ENCODE assay signal across 8 cellular contexts in genomic region chr10:87861953-87862643, GRCh38. TPM values are rescaled to one million over a fixed set of nuclear protein-coding genes. Genes with fewer than 3 reads are reported as not detected.
DNase-seq lines count a peak whose midpoint lies in the region; ATAC-seq and TF ChIP-seq lines count a peak whose summit lies in the region.

No MANE protein-coding gene starts in this region.

- H3K4me1 Mint-ChIP-seq in activated CD8-positive, alpha-beta T cell treated with anti-CD3 and anti-CD28 coated beads for 36 hours (ENCODE audit: low read depth) = peaks cover 22% of the 10 kb centered on the region

- TF ChIP-seq CTCF in AG09309 (IDR thresholded peaks at IDR 0.05; ENCODE audit: control insufficient read depth, insufficient read depth, low read depth, low read length, missing control alignments) (no peak), lower leg skin (IDR thresholded peaks at IDR 0.05) (no peak)
- no peak for TF ChIP-seq CTCF in activated CD8-positive, alpha-beta T cell treated with anti-CD3 and anti-CD28 coated beads for 36 hours (IDR thresholded peaks at IDR 0.05)

- no peaks in the 10 kb centered on the region for H3K27me3 Mint-ChIP-seq in activated CD8-positive, alpha-beta T cell treated with anti-CD3 and anti-CD28 coated beads for 36 hours

- peaks cover 21% of the 10 kb centered on the region for H3K36me3 Mint-ChIP-seq in activated CD8-positive, alpha-beta T cell treated with anti-CD3 and anti-CD28 coated beads for 36 hours (ENCODE audit: low read depth)

- intact Hi-C loops in activated CD8-positive, alpha-beta T cell treated with anti-CD3 and anti-CD28 coated beads for 36 hours (cut with micrococcal nuclease) = loop anchor here (1.0 to 5.0 kb wide), 3 partner anchors 45 to 525 kb away; partner anchors contain the start of gene ATAD1
- intact Hi-C loops in lower leg skin (cut with DNase I; ENCODE audit: low total_unique reads) = loop anchor here (10.0 kb wide), 1 partner anchor 523 kb away; no protein-coding TSS in a partner anchor

- TF ChIP-seq POLR2A in GM18526 (IDR thresholded peaks at IDR 0.05; ENCODE audit: extremely low read depth, insufficient read length) = peak; percentile 93
- TF ChIP-seq POLR2A in lower leg skin (IDR thresholded peaks at IDR 0.05) = no peak

- no peaks in the 10 kb centered on the region for H3K9me3 Mint-ChIP-seq in activated CD8-positive, alpha-beta T cell treated with anti-CD3 and anti-CD28 coated beads for 36 hours

- CTCF ChIA-PET in activated CD8-positive, alpha-beta T cell treated with anti-CD3 and anti-CD28 coated beads for 36 hours (lab: Charles Lee) = interaction anchor here (1.0 to 7.5 kb wide), 9 partner anchors 44 to 530 kb away, joined by 3 to 63 read pairs (median 5); partner anchors contain the start of gene ATAD1

- H3K4me3 ChIP-seq in AG09309 (ENCODE audit: control insufficient read depth, low read depth, low read length) (peak overlapping the region; percentile 95), lower leg skin (ENCODE audit: low read depth, poor library complexity, severe bottlenecking) (peak overlapping the region; percentile 97)

- peak overlapping the region; percentile 87 for H3K4me3 Mint-ChIP-seq in activated CD8-positive, alpha-beta T cell treated with anti-CD3 and anti-CD28 coated beads for 36 hours

- 0 to 1% methylated on average over 43 to 50 of the region's 56 CpGs for WGBS in lower leg skin, 2 donors

- H3K27ac Mint-ChIP-seq in activated CD8-positive, alpha-beta T cell treated with anti-CD3 and anti-CD28 coated beads for 36 hours = peak overlapping the region; percentile 95

- DNase-seq in AG09309 (ENCODE audit: low read depth) (peak; percentile 95), NCI-H69 (lab: John Stamatoyannopoulos, UW) (peak; percentile 79), ecto neural progenitor cell (ENCODE audit: low spot score) (peak; percentile 98), lower leg skin (ENCODE audit: low spot score in 2 of 2) (peak; percentile 96 to 99)
- peak; percentile 95 for DNase-seq in activated CD8-positive, alpha-beta T cell treated with anti-CD3 and anti-CD28 coated beads for 36 hours
- peak; percentile 94 for DNase-seq in stimulated activated CD4-positive, alpha-beta T cell treated with anti-CD3 and anti-CD28 coated beads, Interleukin-4, amount 100 ng/mL, for 24 hours

- peak; percentile 50 for ATAC-seq in HG03066 (IDR thresholded peaks at IDR 0.05; ENCODE audit: low read depth, unreplicated experiment)
- peak; percentile 63 for ATAC-seq in activated CD8-positive, alpha-beta T cell treated with anti-CD3 and anti-CD28 coated beads for 36 hours

- POLR2A ChIA-PET in activated CD8-positive, alpha-beta T cell treated with anti-CD3 and anti-CD28 coated beads for 36 hours (lab: Charles Lee) = interaction anchor here (0.6 to 3.9 kb wide), 21 partner anchors 9 to 1130 kb away, joined by 3 to 28 read pairs (median 3); partner anchors contain the start of gene ATAD1

RNA-seq across cellular contexts. Expression of gene KLLN, which starts 1.2 kb away (rescaled TPM):
- total RNA-seq in activated CD8-positive, alpha-beta T cell treated with anti-CD3 and anti-CD28 coated beads for 36 hours = under 1 TPM; 0.43 to 0.61 TPM
- under 1 TPM; 0.04 to 0.95 (median 0.40) TPM for total RNA-seq in lower leg skin

RNA-seq across cellular contexts. Expression of gene PTEN, which starts 1.3 kb away (rescaled TPM):
- 10 to 100 TPM; 48.9 to 51.8 TPM for total RNA-seq in activated CD8-positive, alpha-beta T cell treated with anti-CD3 and anti-CD28 coated beads for 36 hours
- total RNA-seq in lower leg skin = 10 to 100 TPM; 54.8 to 87.4 (median 68.8) TPM

RNA-seq across cellular contexts. Expression of gene ATAD1, which starts 44.1 kb away (rescaled TPM):
- total RNA-seq in activated CD8-positive, alpha-beta T cell treated with anti-CD3 and anti-CD28 coated beads for 36 hours = 10 to 100 TPM; 43.8 to 49.3 TPM
- 10 to 100 TPM; 34.2 to 43.2 (median 38.5) TPM for total RNA-seq in lower leg skin

Comparison
In these comparisons a context has a peak if more than half of its experiments do, and no peak if none do; other contexts are left out.
1. Peak in every context shown above with its lines: DNase-seq, ATAC-seq and H3K4me3 ChIP-seq.